ENCODE assay signal across 14 cellular contexts in genomic region chr6:7254980-7255825, GRCh38. TPM values are rescaled to one million over a fixed set of nuclear protein-coding genes. Genes with fewer than 3 reads are reported as not detected.
DNase-seq lines count a peak whose midpoint lies in the region; ATAC-seq and TF ChIP-seq lines count a peak whose summit lies in the region.
"Had no signal": no experiment of that assay in that cellular context is flagged by ENCODE, and none has a peak within 500 bp of the region (broad histone marks: within the 10 kb centered on the region; RNA-seq: fewer than 3 reads in every experiment).

No MANE protein-coding gene starts in this region.

- no peaks in the 10 kb centered on the region for H3K36me3 Mint-ChIP-seq in neural progenitor cell
- H3K36me3 Mint-ChIP-seq in CD4-positive, alpha-beta T cell (ENCODE audit: low read depth) = peaks cover 16% of the 10 kb centered on the region

- no peaks in the 10 kb centered on the region for H3K79me2 ChIP-seq in neural progenitor cell (ENCODE audit: low read depth)

- peaks cover 17% of the 10 kb centered on the region for H3K4me1 Mint-ChIP-seq in neural progenitor cell
- no peaks in the 10 kb centered on the region for H3K4me1 Mint-ChIP-seq in CD4-positive, alpha-beta T cell (ENCODE audit: low read depth)
- H3K4me1 Mint-ChIP-seq: activated naive CD8-positive, alpha-beta T cell treated with anti-CD3 and anti-CD28 coated beads for 36 hours had no signal

- H3K27me3 ChIP-seq in neural progenitor cell = no peaks in the 10 kb centered on the region
- H3K27me3 ChIP-seq in upper lobe of right lung = no peaks in the 10 kb centered on the region
- H3K27me3 ChIP-seq in CD4-positive, alpha-beta T cell (ENCODE audit: control insufficient read depth, insufficient read depth, low read length) = no peaks in the 10 kb centered on the region
- H3K27me3 ChIP-seq: tibial nerve had no signal

- no peak overlapping the region for H3K4me2 ChIP-seq in neural progenitor cell

- DNase-seq in SKM-1 (lab: John Stamatoyannopoulos, UW; ENCODE audit: unreplicated experiment) (peak; percentile 79), Right ventricle myocardium superior (peak; percentile 50), neural progenitor cell (ENCODE audit: low spot score) (no peak), upper lobe of right lung (no peak), NCI-H2081 treated with DMSO at 0.1 percent for 48 hours (lab: John Stamatoyannopoulos, UW) (no peak), NCI-H2029 treated with DMSO at 0.1 percent for 48 hours (lab: John Stamatoyannopoulos, UW) (no peak)
- no peak for DNase-seq in activated naive CD4-positive, alpha-beta T cell (lab: John Stamatoyannopoulos, UW)
- no peak for DNase-seq in CD4-positive, alpha-beta T cell
- DNase-seq: activated naive CD8-positive, alpha-beta T cell treated with anti-CD3 and anti-CD28 coated beads for 36 hours; cortex of kidney; NCI-H187; NK-92 treated with Interleukin-12 subunit alpha and Interleukin-12 subunit beta, amount 100 ng/mL, for 24 hours had no signal

- no peak overlapping the region for H3K4me3 ChIP-seq in neural progenitor cell
- H3K4me3 ChIP-seq in upper lobe of right lung = no peak overlapping the region
- H3K4me3 ChIP-seq: tibial nerve had no signal

- no peak overlapping the region for H3K27ac ChIP-seq in neural progenitor cell
- peak overlapping the region; percentile 56 for H3K27ac ChIP-seq in upper lobe of right lung
- no peak overlapping the region for H3K27ac ChIP-seq in CD4-positive, alpha-beta T cell (ENCODE audit: low read depth, low read length)

- no peaks in the 10 kb centered on the region for H4K20me1 ChIP-seq in neural progenitor cell (ENCODE audit: low read depth)

- no peak overlapping the region for H3K4me3 Mint-ChIP-seq in neural progenitor cell
- H3K4me3 Mint-ChIP-seq in CD4-positive, alpha-beta T cell = no peak overlapping the region
- H3K4me3 Mint-ChIP-seq: activated naive CD8-positive, alpha-beta T cell treated with anti-CD3 and anti-CD28 coated beads for 36 hours; T-helper 1 cell treated with Interleukin-12 subunit alpha and Interleukin-12 subunit beta and Interleukin-4 antibody, amounts not matched to agents 30 μg/mL and 1 μg/mL, for 36 hours had no signal

- no peak overlapping the region for H2AFZ ChIP-seq in neural progenitor cell (replicated peaks)

- H3K36me3 ChIP-seq in neural progenitor cell (no peaks in the 10 kb centered on the region), upper lobe of right lung (peaks cover 16% of the 10 kb centered on the region)

- POLR2A ChIA-PET in CD4-positive, alpha-beta T cell (lab: Charles Lee) = no interaction called here

- H3K4me1 ChIP-seq in neural progenitor cell = peaks cover under 1% of the 10 kb centered on the region
- peaks cover 5% of the 10 kb centered on the region for H3K4me1 ChIP-seq in upper lobe of right lung

- peaks cover under 1% of the 10 kb centered on the region for H3F3A ChIP-seq in neural progenitor cell (ENCODE audit: low read depth)

- H3K27me3 Mint-ChIP-seq in neural progenitor cell (ENCODE audit: insufficient read depth, low read depth) = peaks cover 4% of the 10 kb centered on the region
- H3K27me3 Mint-ChIP-seq in CD4-positive, alpha-beta T cell = peaks cover under 1% of the 10 kb centered on the region

- intact Hi-C loops in Right ventricle myocardium superior (cut with DNase I) (no loop called here), upper lobe of right lung (cut with DNase I) (no loop called here)
- intact Hi-C loops in CD4-positive, alpha-beta T cell (cut with DNase I, micrococcal nuclease) = no loop called here

- H3K9me3 ChIP-seq in neural progenitor cell (ENCODE audit: low read depth) (no peaks in the 10 kb centered on the region), upper lobe of right lung (no peaks in the 10 kb centered on the region)
- no peaks in the 10 kb centered on the region for H3K9me3 ChIP-seq in CD4-positive, alpha-beta T cell (ENCODE audit: control insufficient read depth, low read length)

- peaks cover 5% of the 10 kb centered on the region for H3K9me3 Mint-ChIP-seq in neural progenitor cell
- H3K9me3 Mint-ChIP-seq in CD4-positive, alpha-beta T cell = peaks cover 3% of the 10 kb centered on the region
- H3K9me3 Mint-ChIP-seq: T-helper 1 cell treated with Interleukin-12 subunit alpha and Interleukin-12 subunit beta and Interleukin-4 antibody, amounts not matched to agents 30 μg/mL and 1 μg/mL, for 36 hours had no signal

- no peak overlapping the region for H3K9ac ChIP-seq in neural progenitor cell

- CTCF ChIA-PET in CD4-positive, alpha-beta T cell (lab: Charles Lee) = no interaction called here

- ATAC-seq in Right ventricle myocardium superior (ENCODE audit: poor library complexity) (peak; percentile 51), upper lobe of right lung (peak; percentile 65)
- no peak for ATAC-seq in CD4-positive, alpha-beta T cell (ENCODE audit: poor library complexity)

- no peak for TF ChIP-seq CTCF in neural progenitor cell (IDR thresholded peaks at IDR 0.05)
- no peak for TF ChIP-seq CTCF in upper lobe of right lung (IDR thresholded peaks at IDR 0.05)
- TF ChIP-seq CTCF in CD4-positive, alpha-beta T cell (IDR thresholded peaks at IDR 0.05) = no peak

- H3K27ac Mint-ChIP-seq in neural progenitor cell = peak overlapping the region; percentile 42
- H3K27ac Mint-ChIP-seq in CD4-positive, alpha-beta T cell = no peak overlapping the region
- H3K27ac Mint-ChIP-seq: activated naive CD8-positive, alpha-beta T cell treated with anti-CD3 and anti-CD28 coated beads for 36 hours; T-helper 1 cell treated with Interleukin-12 subunit alpha and Interleukin-12 subunit beta and Interleukin-4 antibody, amounts not matched to agents 30 μg/mL and 1 μg/mL, for 36 hours had no signal

RNA-seq across cellular contexts. Expression of gene SSR1, which starts 57.8 kb away (rescaled TPM):
- total RNA-seq in Right ventricle myocardium superior (47.5 TPM), neural progenitor cell (ENCODE audit: low replicate concordance) (62.5 and 96.6 TPM in 2 replicates), upper lobe of right lung (128 TPM)
- total RNA-seq in CD4-positive, alpha-beta T cell = 10 to 100 TPM; 49.6 to 55.1 TPM

Comparison
In these comparisons a context has a peak if more than half of its experiments do, and no peak if none do; other contexts are left out.
1. DNase-seq: peak in SKM-1 (single experiment) and Right ventricle myocardium superior (single experiment); none in neural progenitor cell (single experiment), upper lobe of right lung (single experiment), activated naive CD4-positive, alpha-beta T cell (0 of 4), NCI-H2081 treated with DMSO at 0.1 percent for 48 hours (single experiment), CD4-positive, alpha-beta T cell (0 of 10) and NCI-H2029 treated with DMSO at 0.1 percent for 48 hours (single experiment).